Comparison of ENCODE assay signal across 31 cellular contexts in the genomic region with DNA sequence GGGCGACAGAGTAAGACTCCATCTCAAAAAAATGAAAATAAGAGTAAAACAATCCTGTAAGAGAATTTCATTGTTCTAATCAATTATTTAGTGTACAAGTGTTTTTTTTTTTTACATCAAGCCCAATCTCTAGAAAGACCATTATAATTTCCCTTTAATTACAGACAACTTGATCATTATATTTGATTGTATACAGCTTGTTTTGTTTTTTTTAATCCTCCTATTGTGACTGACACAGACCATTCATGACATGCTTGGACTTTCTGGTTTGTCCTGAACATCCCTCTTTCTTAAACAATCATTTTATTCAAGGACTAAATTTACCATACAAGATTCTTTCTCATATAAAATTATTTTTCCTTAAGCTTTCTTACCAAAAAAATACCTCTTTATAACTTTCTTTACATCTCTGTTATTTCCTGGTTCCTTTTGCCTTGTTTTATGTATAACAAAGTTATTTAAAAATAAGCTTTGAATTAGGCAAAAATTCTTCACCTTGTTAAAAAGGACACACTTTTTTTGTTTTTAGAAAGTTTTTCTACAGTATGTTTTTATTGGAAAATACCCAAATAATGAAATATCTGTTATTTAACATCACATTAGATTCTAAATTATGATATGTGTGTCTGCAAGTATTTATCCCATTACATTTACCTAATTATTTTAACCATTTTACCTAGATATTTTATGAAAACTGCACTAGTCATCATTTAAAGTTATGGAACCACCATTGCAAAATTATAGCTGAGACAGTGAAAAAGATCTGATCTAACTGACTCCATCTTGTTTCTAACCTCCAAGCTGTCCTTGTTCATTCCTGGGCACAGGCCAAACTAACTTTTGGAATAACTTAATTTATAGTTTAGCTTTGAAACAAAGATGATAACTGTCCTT.
"Had no signal": no experiment of that assay in that cellular context is flagged by ENCODE, and none has a peak within 500 bp of the region (broad histone marks: within the 10 kb centered on the region; RNA-seq: fewer than 3 reads in every experiment).

No MANE protein-coding gene starts in this region.

- H3K4me3 ChIP-seq: adrenal gland, ascending aorta, esophagus muscularis mucosa, gastroesophageal sphincter, heart left ventricle, mucosa of descending colon, sigmoid colon, smooth muscle cell, thyroid gland, upper lobe of right lung had no signal

- H3K9me3 ChIP-seq: adrenal gland, ascending aorta, thyroid gland, upper lobe of right lung had no signal

- ATAC-seq: activated T-cell treated with anti-CD3 and anti-CD28 coated beads, Interleukin-2, amount 50 U/mL, for 4 hours; gastroesophageal sphincter; heart left ventricle; left colon; mucosa of descending colon; T-helper 17 cell; upper lobe of right lung had no signal

- H3K4me1 Mint-ChIP-seq: memory B cell, T-helper 17 cell had no signal

- H3K4me2 ChIP-seq: smooth muscle cell had no signal

- H3K27ac Mint-ChIP-seq: activated naive CD8-positive, alpha-beta T cell; activated T-helper 2 cell treated with anti-CD3 and anti-CD28 coated beads, Interferon-gamma antibody, Interleukin-2, Interleukin-4, amounts not matched to agents 10 μg/mL and 5 μg/mL and 100 μg/mL, durations not matched to agents 14 hours and 24 hours and 36 hours; memory B cell; T-helper 17 cell had no signal

- H3K27me3 Mint-ChIP-seq: T-helper 17 cell had no signal

- H3K27ac ChIP-seq: adrenal gland, ascending aorta, brain microvascular endothelial cell, esophagus muscularis mucosa, gastroesophageal sphincter, heart left ventricle, sigmoid colon, thyroid gland, upper lobe of right lung had no signal

- H3K4me3 Mint-ChIP-seq: activated naive CD8-positive, alpha-beta T cell; activated T-cell treated with anti-CD3 and anti-CD28 coated beads, Interleukin-2, amount 50 U/mL, for 4 hours; memory B cell; T-helper 17 cell had no signal

- H3K9me3 Mint-ChIP-seq: activated T-cell treated with anti-CD3 and anti-CD28 coated beads, Interleukin-2, amount 50 U/mL, for 4 hours had no signal

- FAIRE-seq: colon, endothelial cell of umbilical vein had no signal

- H3K27me3 ChIP-seq: adrenal gland, ascending aorta, brain microvascular endothelial cell, esophagus muscularis mucosa, gastroesophageal sphincter, heart left ventricle, sigmoid colon, thyroid gland, upper lobe of right lung had no signal

- H3K4me1 ChIP-seq: adrenal gland, ascending aorta, esophagus muscularis mucosa, gastroesophageal sphincter, heart left ventricle, sigmoid colon, thyroid gland, upper lobe of right lung had no signal

- H3K36me3 ChIP-seq: adrenal gland, ascending aorta, brain microvascular endothelial cell, esophagus muscularis mucosa, gastroesophageal sphincter, heart left ventricle, sigmoid colon, thyroid gland, upper lobe of right lung had no signal

- DNase-seq: activated CD4-positive, alpha-beta T cell treated with anti-CD3 and anti-CD28 coated beads for 4 hours; activated CD4-positive, alpha-beta T cell treated with anti-CD3 and anti-CD28 coated beads, Interleukin-2, amount 50 U/mL, for 48 hours; activated CD4-positive, CD25-positive, alpha-beta regulatory T cell; activated CD8-positive, alpha-beta memory T cell treated with anti-CD3 and anti-CD28 coated beads, Interleukin-2, amount 50 U/mL, for 48 hours; activated naive CD4-positive, alpha-beta T cell; activated T-cell treated with anti-CD3 and anti-CD28 coated beads, Interleukin-2, amount 50 U/mL, for 4 hours; adrenal gland; brain microvascular endothelial cell; central memory CD4-positive, alpha-beta T cell; effector memory CD4-positive, alpha-beta T cell; heart left ventricle; islet precursor cell; left colon; mucosa of descending colon; occipital lobe; sigmoid colon; stimulated activated CD4-positive, alpha-beta T cell treated with anti-CD3 and anti-CD28 coated beads, Interleukin-15, amount 100 ng/mL, for 24 hours; stimulated activated CD4-positive, alpha-beta T cell treated with anti-CD3 and anti-CD28 coated beads, Interleukin-2, amount 100 ng/mL, for 48 hours; stimulated activated naive CD4-positive, alpha-beta T cell treated with Interleukin-2 at 50 U/mL for 16 hours; T-helper 17 cell; thyroid gland; upper lobe of right lung had no signal
